Comparison of ENCODE assay signal across 33 cellular contexts in genomic region chr3:53534216-53534615, GRCh38. TPM values are rescaled to one million over a fixed set of nuclear protein-coding genes. Genes with fewer than 3 reads are reported as not detected.
"Had no signal": no experiment of that assay in that cellular context is flagged by ENCODE, and none has a peak within 500 bp of the region (broad histone marks: within the 10 kb centered on the region; RNA-seq: fewer than 3 reads in every experiment).

No MANE protein-coding gene starts in this region.

- H3K4me1 ChIP-seq: breast epithelium had no signal

- H3K27ac Mint-ChIP-seq: activated CD4-positive, alpha-beta memory T cell treated with anti-CD3 and anti-CD28 coated beads for 36 hours; activated CD4-positive, alpha-beta T cell treated with anti-CD3 and anti-CD28 coated beads for 36 hours; activated CD4-positive, alpha-beta T cell treated with anti-CD3 and anti-CD28 coated beads, Interleukin-2, amount 10 ng/mL, durations not matched to agents 24 days and 14 days; activated CD8-positive, alpha-beta memory T cell treated with anti-CD3 and anti-CD28 coated beads, Interleukin-2, amount 10 ng/mL, durations not matched to agents 7 days and 5 days; activated CD8-positive, alpha-beta T cell treated with anti-CD3 and anti-CD28 coated beads, Interleukin-2, amount 10 ng/mL, durations not matched to agents 7 days and 5 days; activated naive CD4-positive, alpha-beta T cell treated with anti-CD3 and anti-CD28 coated beads for 36 hours; activated naive CD4-positive, alpha-beta T cell treated with anti-CD3 and anti-CD28 coated beads, Interleukin-2, amount 50 U/mL, for 24 hours; activated naive CD8-positive, alpha-beta T cell treated with anti-CD3 and anti-CD28 coated beads for 36 hours; activated naive CD8-positive, alpha-beta T cell treated with anti-CD3 and anti-CD28 coated beads, Interleukin-2, amount 50 U/mL, for 24 hours; activated T-helper 1 cell treated with anti-CD3 and anti-CD28 coated beads, Interleukin-12 subunit alpha, Interleukin-12 subunit beta, Interleukin-2, Interleukin-4 antibody, amounts not matched to agents 30 ng/mL and 10 ng/mL and 1 ng/mL, durations not matched to agents 14 hours and 24 hours and 36 hours; activated T-helper 2 cell treated with anti-CD3 and anti-CD28 coated beads, Interferon-gamma antibody, Interleukin-2, Interleukin-4, amounts not matched to agents 10 μg/mL and 5 μg/mL and 100 μg/mL, durations not matched to agents 14 hours and 24 hours and 36 hours; dendritic cell treated with granulocyte-macrophage colony-stimulating factor and Interleukin-4, amounts not matched to agents 40 ng/mL and 50 ng/mL, for 4 days; endodermal cell; T-helper 17 cell; T-helper 2 cell treated with Interferon-gamma antibody and Interleukin-4, amounts not matched to agents 5 μg/mL and 100 μg/mL, for 36 hours had no signal

- H3K9me3 ChIP-seq: adrenal gland, body of pancreas, breast epithelium had no signal

- DNase-seq: activated CD4-positive, alpha-beta memory T cell treated with anti-CD3 and anti-CD28 coated beads for 36 hours; activated CD4-positive, alpha-beta T cell treated with anti-CD3 and anti-CD28 coated beads for 36 hours; activated CD4-positive, alpha-beta T cell treated with anti-CD3 and anti-CD28 coated beads, Interleukin-2, amount 10 ng/mL, durations not matched to agents 24 days and 14 days; activated CD4-positive, CD25-positive, alpha-beta regulatory T cell; activated CD4-positive, CD25-positive, alpha-beta regulatory T cell treated with anti-CD3 and anti-CD28 coated beads, Interleukin-2, amount 50 U/mL, for 72 hours; activated CD8-positive, alpha-beta memory T cell treated with anti-CD3 and anti-CD28 coated beads, Interleukin-2, amount 10 ng/mL, durations not matched to agents 7 days and 5 days; activated CD8-positive, alpha-beta memory T cell treated with anti-CD3 and anti-CD28 coated beads, Interleukin-2, amount 50 U/mL, for 4 hours; activated CD8-positive, alpha-beta T cell treated with anti-CD3 and anti-CD28 coated beads, Interleukin-2, amount 10 ng/mL, durations not matched to agents 7 days and 5 days; activated effector memory CD4-positive, alpha-beta T cell treated with anti-CD3 and anti-CD28 coated beads, Interleukin-2, amount 50 U/mL, for 16 hours; activated naive CD4-positive, alpha-beta T cell treated with anti-CD3 and anti-CD28 coated beads for 36 hours; activated naive CD8-positive, alpha-beta T cell treated with anti-CD3 and anti-CD28 coated beads for 36 hours; activated naive CD8-positive, alpha-beta T cell treated with anti-CD3 and anti-CD28 coated beads, Interleukin-2, amount 50 U/mL, for 24 hours; activated T-cell treated with anti-CD3 and anti-CD28 coated beads, Interleukin-2, amount 50 U/mL, for 1 hour; activated T-cell treated with anti-CD3 and anti-CD28 coated beads, Interleukin-2, amount 50 U/mL, for 48 hours; aorta; body of pancreas; dorsolateral prefrontal cortex; effector memory CD4-positive, alpha-beta T cell; endodermal cell; foreskin fibroblast; T-helper 1 cell; T-helper 17 cell; T1000 had no signal

- H3K36me3 ChIP-seq: adrenal gland, breast epithelium had no signal

- H3K9me3 Mint-ChIP-seq: activated CD4-positive, alpha-beta memory T cell treated with anti-CD3 and anti-CD28 coated beads for 36 hours; activated CD4-positive, alpha-beta T cell treated with anti-CD3 and anti-CD28 coated beads, Interleukin-2, amount 10 ng/mL, durations not matched to agents 24 days and 14 days; activated naive CD4-positive, alpha-beta T cell treated with anti-CD3 and anti-CD28 coated beads for 36 hours; activated naive CD4-positive, alpha-beta T cell treated with anti-CD3 and anti-CD28 coated beads, Interleukin-2, amount 50 U/mL, for 24 hours; activated naive CD8-positive, alpha-beta T cell treated with anti-CD3 and anti-CD28 coated beads for 36 hours; activated naive CD8-positive, alpha-beta T cell treated with anti-CD3 and anti-CD28 coated beads, Interleukin-2, amount 50 U/mL, for 24 hours; activated T-helper 1 cell treated with anti-CD3 and anti-CD28 coated beads, Interleukin-12 subunit alpha, Interleukin-12 subunit beta, Interleukin-2, Interleukin-4 antibody, amounts not matched to agents 30 ng/mL and 10 ng/mL and 1 ng/mL, durations not matched to agents 14 hours and 24 hours and 36 hours; activated T-helper 2 cell treated with anti-CD3 and anti-CD28 coated beads, Interferon-gamma antibody, Interleukin-2, Interleukin-4, amounts not matched to agents 10 μg/mL and 5 μg/mL and 100 μg/mL, durations not matched to agents 14 hours and 24 hours and 36 hours; central memory CD8-positive, alpha-beta T cell; dendritic cell treated with granulocyte-macrophage colony-stimulating factor and Interleukin-4, amounts not matched to agents 40 ng/mL and 50 ng/mL, for 4 days; endodermal cell; T-helper 2 cell treated with Interferon-gamma antibody and Interleukin-4, amounts not matched to agents 5 μg/mL and 100 μg/mL, for 36 hours had no signal

- H3K27ac ChIP-seq: coronary artery had no signal

- H3K4me1 Mint-ChIP-seq: activated CD4-positive, alpha-beta T cell treated with anti-CD3 and anti-CD28 coated beads for 36 hours; activated CD4-positive, alpha-beta T cell treated with anti-CD3 and anti-CD28 coated beads, Interleukin-2, amount 10 ng/mL, durations not matched to agents 24 days and 14 days; activated CD8-positive, alpha-beta memory T cell treated with anti-CD3 and anti-CD28 coated beads, Interleukin-2, amount 10 ng/mL, durations not matched to agents 7 days and 5 days; activated naive CD4-positive, alpha-beta T cell treated with anti-CD3 and anti-CD28 coated beads, Interleukin-2, amount 50 U/mL, for 24 hours; activated naive CD8-positive, alpha-beta T cell treated with anti-CD3 and anti-CD28 coated beads for 36 hours; activated naive CD8-positive, alpha-beta T cell treated with anti-CD3 and anti-CD28 coated beads, Interleukin-2, amount 50 U/mL, for 24 hours; central memory CD8-positive, alpha-beta T cell had no signal

- H3K36me3 Mint-ChIP-seq: activated CD4-positive, alpha-beta memory T cell treated with anti-CD3 and anti-CD28 coated beads for 36 hours; activated CD8-positive, alpha-beta memory T cell treated with anti-CD3 and anti-CD28 coated beads, Interleukin-2, amount 10 ng/mL, durations not matched to agents 7 days and 5 days; activated naive CD4-positive, alpha-beta T cell treated with anti-CD3 and anti-CD28 coated beads, Interleukin-2, amount 50 U/mL, for 24 hours; activated naive CD8-positive, alpha-beta T cell treated with anti-CD3 and anti-CD28 coated beads for 36 hours had no signal

- H3K4me3 Mint-ChIP-seq: activated CD4-positive, alpha-beta memory T cell treated with anti-CD3 and anti-CD28 coated beads for 36 hours; activated CD4-positive, alpha-beta T cell treated with anti-CD3 and anti-CD28 coated beads for 36 hours; activated CD4-positive, alpha-beta T cell treated with anti-CD3 and anti-CD28 coated beads, Interleukin-2, amount 10 ng/mL, durations not matched to agents 24 days and 14 days; activated CD8-positive, alpha-beta memory T cell treated with anti-CD3 and anti-CD28 coated beads, Interleukin-2, amount 10 ng/mL, durations not matched to agents 7 days and 5 days; activated CD8-positive, alpha-beta T cell treated with anti-CD3 and anti-CD28 coated beads, Interleukin-2, amount 10 ng/mL, durations not matched to agents 7 days and 5 days; activated naive CD4-positive, alpha-beta T cell treated with anti-CD3 and anti-CD28 coated beads for 36 hours; activated naive CD4-positive, alpha-beta T cell treated with anti-CD3 and anti-CD28 coated beads, Interleukin-2, amount 50 U/mL, for 24 hours; activated naive CD8-positive, alpha-beta T cell treated with anti-CD3 and anti-CD28 coated beads for 36 hours; activated naive CD8-positive, alpha-beta T cell treated with anti-CD3 and anti-CD28 coated beads, Interleukin-2, amount 50 U/mL, for 24 hours; activated T-helper 1 cell treated with anti-CD3 and anti-CD28 coated beads, Interleukin-12 subunit alpha, Interleukin-12 subunit beta, Interleukin-2, Interleukin-4 antibody, amounts not matched to agents 30 ng/mL and 10 ng/mL and 1 ng/mL, durations not matched to agents 14 hours and 24 hours and 36 hours; central memory CD8-positive, alpha-beta T cell; dendritic cell treated with granulocyte-macrophage colony-stimulating factor and Interleukin-4, amounts not matched to agents 40 ng/mL and 50 ng/mL, for 4 days; endodermal cell; T-helper 17 cell; T-helper 2 cell treated with Interferon-gamma antibody and Interleukin-4, amounts not matched to agents 5 μg/mL and 100 μg/mL, for 36 hours had no signal

- H3K27me3 ChIP-seq: adrenal gland, body of pancreas, breast epithelium, dorsolateral prefrontal cortex had no signal

- H3K4me3 ChIP-seq: adrenal gland, body of pancreas, breast epithelium, coronary artery, dorsolateral prefrontal cortex had no signal

- ATAC-seq: activated CD4-positive, alpha-beta T cell treated with anti-CD3 and anti-CD28 coated beads for 36 hours; activated CD8-positive, alpha-beta memory T cell treated with anti-CD3 and anti-CD28 coated beads, Interleukin-2, amount 10 ng/mL, durations not matched to agents 7 days and 5 days; activated CD8-positive, alpha-beta T cell treated with anti-CD3 and anti-CD28 coated beads, Interleukin-2, amount 10 ng/mL, durations not matched to agents 7 days and 5 days; activated naive CD8-positive, alpha-beta T cell treated with anti-CD3 and anti-CD28 coated beads, Interleukin-2, amount 50 U/mL, for 24 hours; esophagus mucosa; T-helper 17 cell had no signal

RNA-seq across cellular contexts. Expression of gene CACNA1D, which starts 39.8 kb away (rescaled TPM):
- total RNA-seq: activated naive CD4-positive, alpha-beta T cell treated with anti-CD3 and anti-CD28 coated beads for 36 hours; activated naive CD8-positive, alpha-beta T cell treated with anti-CD3 and anti-CD28 coated beads for 36 hours had no signal
